Comparison of ENCODE assay signal across 2 cellular contexts in the genomic region with DNA sequence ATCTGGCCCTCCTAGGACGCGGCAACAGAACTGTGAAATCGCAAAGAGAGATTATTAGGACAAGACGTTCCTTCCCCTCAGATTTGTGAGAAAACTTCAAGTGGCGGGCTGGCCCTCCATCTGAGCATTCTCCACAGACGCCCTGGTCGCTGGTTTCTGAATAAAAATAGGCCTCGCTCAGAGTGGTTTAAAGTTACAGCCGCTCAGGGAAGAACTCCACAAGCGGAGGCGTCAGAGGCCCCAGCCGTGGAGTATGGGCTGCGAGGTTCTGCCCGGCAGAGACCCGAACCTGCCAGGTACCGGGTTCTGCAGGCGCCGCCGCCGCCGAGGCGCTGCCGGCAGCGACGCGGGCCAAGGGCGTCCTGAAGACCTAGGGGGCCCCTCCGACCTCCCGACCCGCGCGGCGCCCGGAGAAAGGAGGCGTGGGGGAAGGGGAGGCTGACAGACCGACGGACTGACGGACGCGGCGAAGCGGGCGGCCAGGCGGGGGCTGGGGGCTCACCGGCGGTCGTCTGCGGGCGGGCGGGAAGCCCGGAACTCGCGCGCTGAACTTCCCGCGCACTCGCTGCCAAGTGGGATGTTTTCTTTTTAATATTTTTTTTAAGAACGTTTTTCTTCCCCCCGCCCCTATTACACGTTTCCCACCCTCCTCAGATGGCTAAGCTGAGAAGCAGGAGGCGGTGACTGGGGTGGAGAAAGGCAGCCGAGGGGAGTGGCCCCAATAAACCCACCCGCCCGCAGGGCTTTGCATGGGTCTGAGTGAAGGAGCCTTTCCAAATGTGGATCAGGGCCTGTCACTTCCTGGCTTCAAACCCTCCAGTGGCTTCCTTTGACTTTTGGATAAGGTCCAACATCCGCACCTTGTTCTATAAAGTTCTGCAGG.
TF ChIP-seq lines count a peak whose summit lies in the region.

TSS of gene PABPC4L (minus strand) at position 574 of the 883 bp plus-strand sequence. CDS start 770 bp downstream, outside the sequence.

TF ChIP-seq in IMR-90, 13 proteins besides CTCF, POLR2A, EP300 and RAD21:
- no peak for TF ChIP-seq SMC3 (IDR thresholded peaks at IDR 0.05; ENCODE audit: low read depth, low read length)
- no peak for TF ChIP-seq USF2 (IDR thresholded peaks at IDR 0.05; ENCODE audit: low read depth, low read length)
- TF ChIP-seq CHD1 (IDR thresholded peaks at IDR 0.05; ENCODE audit: low read depth, low read length) = no peak
- no peak for TF ChIP-seq RCOR1 (IDR thresholded peaks at IDR 0.05; ENCODE audit: insufficient replicate concordance, low read length)
- TF ChIP-seq CEBPB (IDR thresholded peaks at IDR 0.05; ENCODE audit: low read depth, low read length) = no peak
- no peak for TF ChIP-seq NFE2L2 (IDR thresholded peaks at IDR 0.05; ENCODE audit: low read depth, low read length)
- TF ChIP-seq, protein P1, sequence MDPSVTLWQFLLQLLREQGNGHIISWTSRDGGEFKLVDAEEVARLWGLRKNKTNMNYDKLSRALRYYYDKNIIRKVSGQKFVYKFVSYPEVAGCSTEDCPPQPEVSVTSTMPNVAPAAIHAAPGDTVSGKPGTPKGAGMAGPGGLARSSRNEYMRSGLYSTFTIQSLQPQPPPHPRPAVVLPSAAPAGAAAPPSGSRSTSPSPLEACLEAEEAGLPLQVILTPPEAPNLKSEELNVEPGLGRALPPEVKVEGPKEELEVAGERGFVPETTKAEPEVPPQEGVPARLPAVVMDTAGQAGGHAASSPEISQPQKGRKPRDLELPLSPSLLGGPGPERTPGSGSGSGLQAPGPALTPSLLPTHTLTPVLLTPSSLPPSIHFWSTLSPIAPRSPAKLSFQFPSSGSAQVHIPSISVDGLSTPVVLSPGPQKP (IDR thresholded peaks at IDR 0.05; ENCODE audit: borderline replicate concordance, low read depth, low read length) = no peak
- no peak for TF ChIP-seq MAZ (IDR thresholded peaks at IDR 0.05; ENCODE audit: borderline replicate concordance, low read depth, low read length)
- no peak for TF ChIP-seq RFX5 (IDR thresholded peaks at IDR 0.05; ENCODE audit: low read depth, low read length)
- no peak for TF ChIP-seq FOS (IDR thresholded peaks at IDR 0.05; ENCODE audit: low read depth, low read length)
- TF ChIP-seq MXI1 (IDR thresholded peaks at IDR 0.05; ENCODE audit: borderline replicate concordance, low read depth, low read length) = no peak
- no peak for TF ChIP-seq BHLHE40 (IDR thresholded peaks at IDR 0.05; ENCODE audit: low read depth, low read length)
- no peak for TF ChIP-seq MAFK (IDR thresholded peaks at IDR 0.05; ENCODE audit: low read depth, low read length)
TF ChIP-seq in IMR-90: peak in this region for 0.

TF ChIP-seq in K562, 482 proteins besides CTCF, POLR2A, EP300 and RAD21 (continues in another document):
- TF ChIP-seq, protein P2, sequence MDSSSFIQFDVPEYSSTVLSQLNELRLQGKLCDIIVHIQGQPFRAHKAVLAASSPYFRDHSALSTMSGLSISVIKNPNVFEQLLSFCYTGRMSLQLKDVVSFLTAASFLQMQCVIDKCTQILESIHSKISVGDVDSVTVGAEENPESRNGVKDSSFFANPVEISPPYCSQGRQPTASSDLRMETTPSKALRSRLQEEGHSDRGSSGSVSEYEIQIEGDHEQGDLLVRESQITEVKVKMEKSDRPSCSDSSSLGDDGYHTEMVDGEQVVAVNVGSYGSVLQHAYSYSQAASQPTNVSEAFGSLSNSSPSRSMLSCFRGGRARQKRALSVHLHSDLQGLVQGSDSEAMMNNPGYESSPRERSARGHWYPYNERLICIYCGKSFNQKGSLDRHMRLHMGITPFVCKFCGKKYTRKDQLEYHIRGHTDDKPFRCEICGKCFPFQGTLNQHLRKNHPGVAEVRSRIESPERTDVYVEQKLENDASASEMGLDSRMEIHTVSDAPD (CRISPR knock-in tag; IDR thresholded peaks at IDR 0.05) = no peak
- TF ChIP-seq DACH1 (IDR thresholded peaks at IDR 0.05; ENCODE audit: partially characterized antibody) (no peak), GATAD2A (IDR thresholded peaks at IDR 0.05) (no peak), BRD4 (IDR thresholded peaks at IDR 0.05) (no peak), GTF2E2 (tag; IDR thresholded peaks at IDR 0.05) (no peak), RBFOX2 (IDR thresholded peaks at IDR 0.05; ENCODE audit: low read depth, low read length) (peak; percentile 55), FOXP1 (CRISPR knock-in tag; IDR thresholded peaks at IDR 0.05) (no peak), SIN3A (IDR thresholded peaks at IDR 0.05; ENCODE audit: borderline replicate concordance in 2 of 2, control insufficient read depth in 1 of 2, low read depth in 2 of 2, low read length in 2 of 2) (no peak), MAFF (IDR thresholded peaks at IDR 0.05; ENCODE audit: low read length) (no peak), TFAP4 (CRISPR knock-in tag; IDR thresholded peaks at IDR 0.05; ENCODE audit: borderline replicate concordance) (peak; percentile 24; the same call in 1 of the 2 replicates), SIX5 (IDR thresholded peaks at IDR 0.05; ENCODE audit: borderline replicate concordance in 1 of 2, insufficient read depth in 1 of 2, low read depth in 1 of 2, low read length in 2 of 2) (no peak), EHMT2 (IDR thresholded peaks at IDR 0.05) (no peak), TSHZ1 (CRISPR knock-in tag; IDR thresholded peaks at IDR 0.05) (no peak), MTA2 (IDR thresholded peaks at IDR 0.05; ENCODE audit: low read depth) (no peak), TRIM25 (IDR thresholded peaks at IDR 0.05; ENCODE audit: borderline replicate concordance) (no peak), HBP1 (CRISPR knock-in tag; IDR thresholded peaks at IDR 0.05) (no peak), BRCA1 (IDR thresholded peaks at IDR 0.05) (no peak), BRCA1 (CRISPR knock-in tag; IDR thresholded peaks at IDR 0.05) (no peak), NFIC (IDR thresholded peaks at IDR 0.05) (0 out of 2 replicates have a peak, but pooled peaks have one; percentile 8), FOXA1 (IDR thresholded peaks at IDR 0.05; ENCODE audit: borderline replicate concordance) (no peak), ZNF445 (CRISPR knock-in tag; IDR thresholded peaks at IDR 0.05; ENCODE audit: low read depth) (no peak), KDM4B (IDR thresholded peaks at IDR 0.05; ENCODE audit: borderline replicate concordance in 2 of 2, low read depth in 1 of 2) (no peak), ATF3 (IDR thresholded peaks at IDR 0.05) (no peak), ATF3 (CRISPR knock-in tag; conservative IDR thresholded peaks at IDR 0.05) (no peak), ZNF274 (IDR thresholded peaks at IDR 0.05; ENCODE audit: borderline replicate concordance, low read depth, low read length) (no peak)
- TF ChIP-seq, protein P3, sequence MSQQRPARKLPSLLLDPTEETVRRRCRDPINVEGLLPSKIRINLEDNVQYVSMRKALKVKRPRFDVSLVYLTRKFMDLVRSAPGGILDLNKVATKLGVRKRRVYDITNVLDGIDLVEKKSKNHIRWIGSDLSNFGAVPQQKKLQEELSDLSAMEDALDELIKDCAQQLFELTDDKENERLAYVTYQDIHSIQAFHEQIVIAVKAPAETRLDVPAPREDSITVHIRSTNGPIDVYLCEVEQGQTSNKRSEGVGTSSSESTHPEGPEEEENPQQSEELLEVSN (IDR thresholded peaks at IDR 0.05; ENCODE audit: borderline replicate concordance in 1 of 2, extremely low read depth in 1 of 2, insufficient read depth in 1 of 2, insufficient read length in 1 of 2, low read depth in 1 of 2, low read length in 1 of 2, poor library complexity in 1 of 2, severe bottlenecking in 1 of 2) = peak in 1 of 2 experiments; percentile 69
- TF ChIP-seq, protein P4, sequence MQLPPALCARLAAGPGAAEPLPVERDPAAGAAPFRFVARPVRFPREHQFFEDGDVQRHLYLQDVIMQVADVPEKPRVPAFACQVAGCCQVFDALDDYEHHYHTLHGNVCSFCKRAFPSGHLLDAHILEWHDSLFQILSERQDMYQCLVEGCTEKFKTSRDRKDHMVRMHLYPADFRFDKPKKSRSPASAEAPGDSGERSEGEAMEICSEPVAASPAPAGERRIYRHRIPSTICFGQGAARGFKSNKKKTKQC (CRISPR knock-in tag; IDR thresholded peaks at IDR 0.05) = no peak
- TF ChIP-seq, protein P5, sequence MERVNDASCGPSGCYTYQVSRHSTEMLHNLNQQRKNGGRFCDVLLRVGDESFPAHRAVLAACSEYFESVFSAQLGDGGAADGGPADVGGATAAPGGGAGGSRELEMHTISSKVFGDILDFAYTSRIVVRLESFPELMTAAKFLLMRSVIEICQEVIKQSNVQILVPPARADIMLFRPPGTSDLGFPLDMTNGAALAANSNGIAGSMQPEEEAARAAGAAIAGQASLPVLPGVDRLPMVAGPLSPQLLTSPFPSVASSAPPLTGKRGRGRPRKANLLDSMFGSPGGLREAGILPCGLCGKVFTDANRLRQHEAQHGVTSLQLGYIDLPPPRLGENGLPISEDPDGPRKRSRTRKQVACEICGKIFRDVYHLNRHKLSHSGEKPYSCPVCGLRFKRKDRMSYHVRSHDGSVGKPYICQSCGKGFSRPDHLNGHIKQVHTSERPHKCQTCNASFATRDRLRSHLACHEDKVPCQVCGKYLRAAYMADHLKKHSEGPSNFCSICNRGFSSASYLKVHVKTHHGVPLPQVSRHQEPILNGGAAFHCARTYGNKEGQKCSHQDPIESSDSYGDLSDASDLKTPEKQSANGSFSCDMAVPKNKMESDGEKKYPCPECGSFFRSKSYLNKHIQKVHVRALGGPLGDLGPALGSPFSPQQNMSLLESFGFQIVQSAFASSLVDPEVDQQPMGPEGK (CRISPR knock-in tag; IDR thresholded peaks at IDR 0.05; ENCODE audit: borderline replicate concordance) = no peak
- TF ChIP-seq, protein P6, sequence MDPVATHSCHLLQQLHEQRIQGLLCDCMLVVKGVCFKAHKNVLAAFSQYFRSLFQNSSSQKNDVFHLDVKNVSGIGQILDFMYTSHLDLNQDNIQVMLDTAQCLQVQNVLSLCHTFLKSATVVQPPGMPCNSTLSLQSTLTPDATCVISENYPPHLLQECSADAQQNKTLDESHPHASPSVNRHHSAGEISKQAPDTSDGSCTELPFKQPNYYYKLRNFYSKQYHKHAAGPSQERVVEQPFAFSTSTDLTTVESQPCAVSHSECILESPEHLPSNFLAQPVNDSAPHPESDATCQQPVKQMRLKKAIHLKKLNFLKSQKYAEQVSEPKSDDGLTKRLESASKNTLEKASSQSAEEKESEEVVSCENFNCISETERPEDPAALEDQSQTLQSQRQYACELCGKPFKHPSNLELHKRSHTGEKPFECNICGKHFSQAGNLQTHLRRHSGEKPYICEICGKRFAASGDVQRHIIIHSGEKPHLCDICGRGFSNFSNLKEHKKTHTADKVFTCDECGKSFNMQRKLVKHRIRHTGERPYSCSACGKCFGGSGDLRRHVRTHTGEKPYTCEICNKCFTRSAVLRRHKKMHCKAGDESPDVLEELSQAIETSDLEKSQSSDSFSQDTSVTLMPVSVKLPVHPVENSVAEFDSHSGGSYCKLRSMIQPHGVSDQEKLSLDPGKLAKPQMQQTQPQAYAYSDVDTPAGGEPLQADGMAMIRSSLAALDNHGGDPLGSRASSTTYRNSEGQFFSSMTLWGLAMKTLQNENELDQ (CRISPR knock-in tag; IDR thresholded peaks at IDR 0.05; ENCODE audit: borderline replicate concordance) = no peak
